8 cellular contexts compared by ENCODE assay signal in the genomic region with DNA sequence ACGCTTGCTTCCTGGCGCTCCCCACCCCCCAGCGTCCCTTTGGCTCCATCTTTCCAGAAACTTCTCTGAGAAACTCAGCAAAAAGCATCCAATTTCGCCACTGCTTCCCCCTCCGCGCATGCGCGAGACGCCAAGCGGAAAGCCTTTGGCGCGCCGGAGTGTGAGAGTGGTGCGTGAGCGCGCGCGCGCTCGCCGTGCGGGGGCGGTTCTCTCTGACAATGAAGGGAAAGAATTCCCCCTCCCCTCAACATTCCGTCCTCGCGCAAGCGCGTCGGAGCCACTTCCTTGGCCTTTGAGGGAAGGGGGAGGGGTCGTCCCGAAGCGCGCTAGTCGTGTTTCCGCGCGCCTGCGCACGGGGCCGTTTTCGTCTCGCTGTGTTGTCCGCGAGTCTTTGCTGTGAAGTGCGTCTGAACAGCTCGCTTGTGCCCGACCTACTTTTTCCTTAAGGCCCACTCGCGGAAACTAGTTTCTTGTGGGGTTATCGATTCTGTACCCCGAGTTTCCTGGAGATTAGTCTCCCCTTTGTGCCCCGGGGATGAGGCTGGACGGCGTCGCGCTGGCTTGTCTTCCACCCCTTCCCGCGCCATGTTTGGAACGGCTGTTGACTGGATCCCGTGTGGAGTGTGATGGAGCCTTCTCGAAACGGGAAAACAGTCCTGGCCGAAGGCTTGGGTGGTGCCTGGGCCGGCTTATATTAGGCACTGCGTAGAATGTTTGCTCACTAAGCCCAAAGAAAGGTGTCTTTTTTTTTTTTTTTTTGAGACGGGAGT. TPM values are rescaled to one million over a fixed set of nuclear protein-coding genes. Genes with fewer than 3 reads are reported as not detected.
A peak's percentile ranks its signal among the peaks of the same experiment; 100 is the strongest.
DNase-seq lines count a peak whose midpoint lies in the region; ATAC-seq and TF ChIP-seq lines count a peak whose summit lies in the region.

No MANE protein-coding gene starts in this region.

- no peaks in the 10 kb centered on the region for H3K27me3 Mint-ChIP-seq in CD4-positive, alpha-beta T cell

- intact Hi-C loops in CD4-positive, alpha-beta T cell (cut with DNase I, micrococcal nuclease) = loop anchor here in 1 of 2 experiments (1.0 kb wide), 1 partner anchor 11 kb away; the partner anchor contains the start of gene SPEN
- intact Hi-C loops in lower lobe of right lung (cut with DNase I) = no loop called here

- peak overlapping the region; percentile 98 for H3K4me3 Mint-ChIP-seq in CD4-positive, alpha-beta T cell

- POLR2A ChIA-PET in CD4-positive, alpha-beta T cell (lab: Charles Lee) = interaction anchor here (0.9 to 7.0 kb wide), 6 partner anchors 11 to 140 kb away, joined by 3 to 518 read pairs (median 4); partner anchors contain the start of genes SPEN and ZBTB17

- no peaks in the 10 kb centered on the region for H3K9me3 ChIP-seq in CD4-positive, alpha-beta T cell (ENCODE audit: control insufficient read depth, low read length)
- H3K9me3 ChIP-seq in lower lobe of right lung = no peaks in the 10 kb centered on the region

- DNase-seq in CD4-positive, alpha-beta T cell = peak; percentile 97 to 100 (median 99)
- DNase-seq in HT-29 (ENCODE audit: low spot score) = peak; percentile 100
- DNase-seq in NK-92 (lab: John Stamatoyannopoulos, UW; ENCODE audit: unreplicated experiment) = peak; percentile 88
- DNase-seq in activated CD8-positive, alpha-beta memory T cell treated with anti-CD3 and anti-CD28 coated beads for 24 hours = peak; percentile 99
- DNase-seq in effector CD4-positive, alpha-beta T cell = peak; percentile 98
- peak; percentile 100 for DNase-seq in lower lobe of right lung
- DNase-seq in stimulated activated CD4-positive, alpha-beta T cell treated with anti-CD3 and anti-CD28 coated beads, Interleukin-4, amount 100 ng/mL, for 48 hours (ENCODE audit: low read depth in 2 of 2) = peak; percentile 98 to 99

- H3K36me3 ChIP-seq in lower lobe of right lung = no peaks in the 10 kb centered on the region

- peak overlapping the region; percentile 99 for H3K27ac ChIP-seq in CD4-positive, alpha-beta T cell (ENCODE audit: low read depth, low read length)
- H3K27ac ChIP-seq in lower lobe of right lung = peak overlapping the region; percentile 98

- peaks cover 26% of the 10 kb centered on the region for H3K4me1 Mint-ChIP-seq in CD4-positive, alpha-beta T cell (ENCODE audit: low read depth)

- peak overlapping the region; percentile 67 for H3K4me3 ChIP-seq in lower lobe of right lung

- no peak for TF ChIP-seq CTCF in CD4-positive, alpha-beta T cell (IDR thresholded peaks at IDR 0.05)
- TF ChIP-seq CTCF in lower lobe of right lung (IDR thresholded peaks at IDR 0.05) = no peak

- H3K9me3 Mint-ChIP-seq in CD4-positive, alpha-beta T cell = no peaks in the 10 kb centered on the region

- H3K27ac Mint-ChIP-seq in CD4-positive, alpha-beta T cell = peak overlapping the region; percentile 99

- H3K4me1 ChIP-seq in lower lobe of right lung = peaks cover 28% of the 10 kb centered on the region

- CTCF ChIA-PET in CD4-positive, alpha-beta T cell (lab: Charles Lee) = interaction anchor here (1.0 kb wide), 1 partner anchor 11 kb away, joined by 4 read pairs; no protein-coding TSS in a partner anchor

- no peaks in the 10 kb centered on the region for H3K27me3 ChIP-seq in CD4-positive, alpha-beta T cell (ENCODE audit: control insufficient read depth, insufficient read depth, low read length)
- H3K27me3 ChIP-seq in lower lobe of right lung (ENCODE audit: low read depth) = no peaks in the 10 kb centered on the region

- peaks cover 25% of the 10 kb centered on the region for H3K36me3 Mint-ChIP-seq in CD4-positive, alpha-beta T cell (ENCODE audit: low read depth)

- peak; percentile 54 for ATAC-seq in CD4-positive, alpha-beta T cell (ENCODE audit: poor library complexity)
- ATAC-seq in GM19467 (IDR thresholded peaks at IDR 0.05; ENCODE audit: unreplicated experiment) = peak; percentile 48
- peak; percentile 87 to 95 for ATAC-seq in lower lobe of right lung

RNA-seq across cellular contexts. Expression of gene SPEN, which starts 11.6 kb away (rescaled TPM):
- total RNA-seq in CD4-positive, alpha-beta T cell = 10 to 100 TPM; 73.5 to 76.7 TPM
- total RNA-seq in HT-29 (2014; rRNA removed; shearing (Covaris generic)) = 17.1 and 20.1 TPM in 2 replicates
- total RNA-seq in lower lobe of right lung = 54.7 TPM

RNA-seq across cellular contexts. Expression of gene UQCRHL, which starts 28.5 kb away (rescaled TPM):
- total RNA-seq in CD4-positive, alpha-beta T cell = under 1 TPM; 0.25 to 0.69 TPM
- 5.5 and 8.0 TPM in 2 replicates for total RNA-seq in HT-29 (2014; rRNA removed; shearing (Covaris generic))
- 1.1 TPM for total RNA-seq in lower lobe of right lung

Comparison
In these comparisons a context has a peak if more than half of its experiments do, and no peak if none do; other contexts are left out.
1. Peak in every context shown above with its lines: DNase-seq, ATAC-seq, H3K4me3 ChIP-seq and H3K27ac ChIP-seq.